31 cellular contexts compared by ENCODE assay signal in the genomic region with DNA sequence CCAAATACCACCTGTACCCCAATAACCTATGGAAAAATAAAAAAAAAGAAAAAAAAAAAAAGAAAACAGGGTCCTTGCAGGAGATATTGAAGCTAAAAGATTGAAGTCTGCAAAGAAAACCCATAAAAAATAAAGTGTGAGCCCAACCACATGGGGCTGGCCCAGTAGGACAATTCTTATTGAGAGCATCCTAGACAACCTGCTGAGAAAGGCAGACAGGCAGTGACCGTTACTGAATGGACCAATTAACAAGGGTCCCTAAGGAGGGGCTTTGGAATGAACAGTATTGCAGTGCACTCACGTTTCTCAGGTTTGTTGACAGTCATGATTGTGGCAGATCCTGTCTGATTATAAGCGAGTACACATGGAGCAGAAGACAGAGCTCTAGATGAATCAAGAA.
"Had no signal": no experiment of that assay in that cellular context is flagged by ENCODE, and none has a peak within 500 bp of the region (broad histone marks: within the 10 kb centered on the region; RNA-seq: fewer than 3 reads in every experiment).

No MANE protein-coding gene starts in this region.

- H3K27me3 ChIP-seq: esophagus squamous epithelium, left lung, right atrium auricular region, tibial nerve, upper lobe of right lung, uterus had no signal

- H3K79me2 ChIP-seq: parathyroid adenoma had no signal

- H3K4me2 ChIP-seq: smooth muscle cell had no signal

- H3K27ac Mint-ChIP-seq: effector memory CD8-positive, alpha-beta T cell; mesothelial cell of epicardium; naive B cell; natural killer cell treated with Interleukin-12 subunit alpha and Interleukin-12 subunit beta and Interleukin-15 and Interleukin-18, amount 100 ng/mL, for 72 hours; progenitor cell of endocrine pancreas had no signal

- H2AFZ ChIP-seq: parathyroid adenoma had no signal

- H3K9me3 Mint-ChIP-seq: mesothelial cell of epicardium, neural crest cell had no signal

- H3K4me3 ChIP-seq: esophagus squamous epithelium, heart right ventricle, left lung, mucosa of descending colon, right atrium auricular region, smooth muscle cell, thoracic aorta, tibial nerve, upper lobe of right lung, uterus had no signal

- H3K36me3 ChIP-seq: esophagus squamous epithelium, heart right ventricle, left lung, right atrium auricular region, thoracic aorta, tibial nerve, upper lobe of right lung, uterus had no signal

- H3K4me1 ChIP-seq: esophagus squamous epithelium, heart right ventricle, left lung, parathyroid adenoma, right atrium auricular region, upper lobe of right lung, uterus had no signal

- H3K27ac ChIP-seq: esophagus squamous epithelium, heart right ventricle, left lung, parathyroid adenoma, right atrium auricular region, thoracic aorta, tibial nerve, upper lobe of right lung, uterus had no signal

- H3K36me3 Mint-ChIP-seq: mesothelial cell of epicardium; naive B cell; natural killer cell treated with Interleukin-12 subunit alpha and Interleukin-12 subunit beta and Interleukin-15 and Interleukin-18, amount 100 ng/mL, for 72 hours had no signal

- H3K4me1 Mint-ChIP-seq: naive B cell had no signal

- ATAC-seq: effector memory CD8-positive, alpha-beta T cell; heart right ventricle; left cardiac atrium; left lung; mucosa of descending colon; natural killer cell treated with Interleukin-12 subunit alpha and Interleukin-12 subunit beta and Interleukin-15 and Interleukin-18, amount 100 ng/mL, for 72 hours; sciatic nerve; upper lobe of right lung had no signal

- DNase-seq: cortex of kidney; effector memory CD8-positive, alpha-beta T cell; erythroblast; esophagus squamous epithelium; foreskin melanocyte; glutamatergic neuron; heart right ventricle; hippocampal formation; left cardiac atrium; left lung; mesenchymal stem cell; mucosa of descending colon; naive B cell; stimulated activated CD4-positive, alpha-beta T cell treated with anti-CD3 and anti-CD28 coated beads, Interleukin-12 subunit alpha, Interleukin-12 subunit beta, amount 100 ng/mL, for 4 hours; stimulated activated CD4-positive, alpha-beta T cell treated with anti-CD3 and anti-CD28 coated beads, Interleukin-1b, Interleukin-23, amount 100 ng/mL, for 48 hours; stimulated activated CD4-positive, alpha-beta T cell treated with anti-CD3 and anti-CD28 coated beads, Interleukin-4, amount 100 ng/mL, for 1 hour; stimulated activated CD8-positive, alpha-beta memory T cell treated with anti-CD3 and anti-CD28 coated beads, Interleukin-4, amount 100 ng/mL, for 48 hours; stimulated activated naive CD4-positive, alpha-beta T cell treated with Interleukin-2 at 50 U/mL for 16 hours; substantia nigra; upper lobe of right lung; uterus had no signal

- H3K4me3 Mint-ChIP-seq: effector memory CD8-positive, alpha-beta T cell; mesothelial cell of epicardium; naive B cell; natural killer cell treated with Interleukin-12 subunit alpha and Interleukin-12 subunit beta and Interleukin-15 and Interleukin-18, amount 100 ng/mL, for 72 hours; neural crest cell had no signal

- H3K27me3 Mint-ChIP-seq: effector memory CD8-positive, alpha-beta T cell; naive B cell; natural killer cell treated with Interleukin-12 subunit alpha and Interleukin-12 subunit beta and Interleukin-15 and Interleukin-18, amount 100 ng/mL, for 72 hours had no signal
